Comparison of ENCODE assay signal across 39 cellular contexts in the genomic region with DNA sequence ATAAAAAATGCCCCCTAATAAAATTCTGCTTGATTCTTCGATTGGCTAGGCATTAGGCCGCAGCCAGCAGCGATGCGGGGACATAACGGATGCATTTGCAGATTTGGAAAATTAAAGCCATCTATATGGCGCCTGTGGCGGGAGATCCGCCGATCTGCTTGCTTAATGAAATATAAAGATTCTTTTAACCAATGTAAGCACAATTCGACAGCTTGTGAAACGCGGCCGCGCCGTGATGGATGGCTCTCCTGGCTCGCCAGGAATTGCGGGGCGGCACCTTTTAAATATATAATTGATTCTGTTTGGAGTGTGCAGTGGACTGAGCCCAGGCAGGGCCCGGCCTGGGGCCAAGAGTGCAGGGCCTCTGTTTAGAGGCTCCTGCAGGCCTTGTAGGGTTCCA. TPM values are rescaled to one million over a fixed set of nuclear protein-coding genes. Genes with fewer than 3 reads are reported as not detected.
"Had no signal": no experiment of that assay in that cellular context is flagged by ENCODE, and none has a peak within 500 bp of the region (broad histone marks: within the 10 kb centered on the region; RNA-seq: fewer than 3 reads in every experiment).

No MANE protein-coding gene starts in this region.

- H3K9me3 ChIP-seq: adrenal gland, ascending aorta, body of pancreas, breast epithelium had no signal

- H3K27me3 ChIP-seq: ascending aorta had no signal

- H3K4me1 ChIP-seq: adrenal gland, ascending aorta, body of pancreas, breast epithelium had no signal

- H3K36me3 ChIP-seq: adrenal gland, ascending aorta, brain microvascular endothelial cell, breast epithelium, cardiac muscle cell had no signal

- ATAC-seq: activated naive CD4-positive, alpha-beta T cell treated with anti-CD3 and anti-CD28 coated beads, Interleukin-2, amount 50 U/mL, for 72 hours; activated naive CD8-positive, alpha-beta T cell treated with anti-CD3 and anti-CD28 coated beads, Interleukin-2, amount 50 U/mL, for 24 hours; activated T-cell treated with anti-CD3 and anti-CD28 coated beads, Interleukin-2, amount 50 U/mL, for 4 hours; activated T-cell treated with anti-CD3 and anti-CD28 coated beads, Interleukin-2, amount 50 U/mL, for 72 hours; activated T-helper 17 cell treated with anti-CD3 and anti-CD28 coated beads, Interleukin-2, amount 50 U/mL, for 72 hours; body of pancreas had no signal

- H3K27ac ChIP-seq: adrenal gland, ascending aorta, body of pancreas, brain microvascular endothelial cell, breast epithelium, cardiac muscle cell had no signal

- H3K4me3 ChIP-seq: adrenal gland, ascending aorta, body of pancreas, breast epithelium, cardiac muscle cell had no signal

- FAIRE-seq: astrocyte, bronchial epithelial cell had no signal

- DNase-seq: activated effector memory CD4-positive, alpha-beta T cell treated with anti-CD3 and anti-CD28 coated beads, Interleukin-2, amount 50 U/mL, for 16 hours; activated effector memory CD4-positive, alpha-beta T cell treated with Interleukin-2 at 50 U/mL for 16 hours; activated gamma-delta T cell; activated gamma-delta T cell treated with Interleukin-2 at 50 U/mL for 16 hours; activated naive CD4-positive, alpha-beta T cell; activated naive CD4-positive, alpha-beta T cell treated with anti-CD3 and anti-CD28 coated beads for 36 hours; activated naive CD4-positive, alpha-beta T cell treated with anti-CD3 and anti-CD28 coated beads, Interleukin-2, amount 10 ng/mL, durations not matched to agents 7 days and 5 days; activated naive CD4-positive, alpha-beta T cell treated with anti-CD3 and anti-CD28 coated beads, Interleukin-2, amount 50 U/mL, for 16 hours; activated naive CD4-positive, alpha-beta T cell treated with Interleukin-2 at 50 U/mL for 16 hours; activated naive CD8-positive, alpha-beta T cell treated with anti-CD3 and anti-CD28 coated beads for 36 hours; activated naive CD8-positive, alpha-beta T cell treated with anti-CD3 and anti-CD28 coated beads, Interleukin-2, amount 10 ng/mL, durations not matched to agents 7 days and 5 days; activated naive CD8-positive, alpha-beta T cell treated with anti-CD3 and anti-CD28 coated beads, Interleukin-2, amount 50 U/mL, for 24 hours; activated T-cell treated with anti-CD3 and anti-CD28 coated beads, Interleukin-2, amount 50 U/mL, for 24 hours; activated T-cell treated with anti-CD3 and anti-CD28 coated beads, Interleukin-2, amount 50 U/mL, for 4 hours; activated T-cell treated with anti-CD3 and anti-CD28 coated beads, Interleukin-2, amount 50 U/mL, for 48 hours; activated T-cell treated with anti-CD3 and anti-CD28 coated beads, Interleukin-2, amount 50 U/mL, for 72 hours; adrenal gland; amniotic stem cell; amygdala; anterior cingulate cortex; aorta; body of pancreas; brain microvascular endothelial cell; caudate nucleus; central memory CD4-positive, alpha-beta T cell; cerebellar nuclear complex had no signal

RNA-seq across cellular contexts. Expression of gene DMBX1, which starts 8.0 kb away (rescaled TPM):
- total RNA-seq: activated naive CD4-positive, alpha-beta T cell treated with anti-CD3 and anti-CD28 coated beads for 36 hours; activated naive CD8-positive, alpha-beta T cell treated with anti-CD3 and anti-CD28 coated beads for 36 hours; activated T-cell treated with anti-CD3 and anti-CD28 coated beads, Interleukin-2, amount 50 U/mL, for 4 hours; activated T-helper 1 cell treated with anti-CD3 and anti-CD28 coated beads, Interleukin-12 subunit alpha, Interleukin-12 subunit beta, Interleukin-2, Interleukin-4 antibody, amounts not matched to agents 30 ng/mL and 10 ng/mL and 1 ng/mL, durations not matched to agents 14 hours and 24 hours and 36 hours; activated T-helper 2 cell treated with anti-CD3 and anti-CD28 coated beads, Interferon-gamma antibody, Interleukin-2, Interleukin-4, amounts not matched to agents 10 μg/mL and 5 μg/mL and 100 μg/mL, durations not matched to agents 14 hours and 24 hours and 36 hours; aorta; ascending aorta; body of pancreas; breast epithelium; bronchial epithelial cell; cardiac muscle cell; cardiac septum; chondrocyte had no signal
- polyA plus RNA-seq: cardiac muscle cell had no signal

RNA-seq across cellular contexts. Expression of gene KNCN, which starts 53.8 kb away (rescaled TPM):
- total RNA-seq: activated naive CD4-positive, alpha-beta T cell treated with anti-CD3 and anti-CD28 coated beads for 36 hours; activated naive CD4-positive, alpha-beta T cell treated with anti-CD3 and anti-CD28 coated beads, Interleukin-2, amount 50 U/mL, for 72 hours; activated naive CD8-positive, alpha-beta T cell treated with anti-CD3 and anti-CD28 coated beads for 36 hours; activated naive CD8-positive, alpha-beta T cell treated with anti-CD3 and anti-CD28 coated beads, Interleukin-2, amount 10 ng/mL, durations not matched to agents 7 days and 5 days; activated T-cell treated with anti-CD3 and anti-CD28 coated beads, Interleukin-2, amount 50 U/mL, for 4 hours; activated T-cell treated with anti-CD3 and anti-CD28 coated beads, Interleukin-2, amount 50 U/mL, for 72 hours; activated T-helper 1 cell treated with anti-CD3 and anti-CD28 coated beads, Interleukin-12 subunit alpha, Interleukin-12 subunit beta, Interleukin-2, Interleukin-4 antibody, amounts not matched to agents 30 ng/mL and 10 ng/mL and 1 ng/mL, durations not matched to agents 14 hours and 24 hours and 36 hours; activated T-helper 17 cell treated with anti-CD3 and anti-CD28 coated beads, Interleukin-2, amount 50 U/mL, for 72 hours; activated T-helper 2 cell treated with anti-CD3 and anti-CD28 coated beads, Interferon-gamma antibody, Interleukin-2, Interleukin-4, amounts not matched to agents 10 μg/mL and 5 μg/mL and 100 μg/mL, durations not matched to agents 14 hours and 24 hours and 36 hours; adrenal gland; aorta; ascending aorta; astrocyte; body of pancreas; breast epithelium; bronchial epithelial cell; cardiac muscle cell; cardiac septum; cerebellum; chondrocyte had no signal
- polyA plus RNA-seq: adipose tissue, cardiac muscle cell had no signal
